ENCODE assay signal across 3 cellular contexts in the genomic region with DNA sequence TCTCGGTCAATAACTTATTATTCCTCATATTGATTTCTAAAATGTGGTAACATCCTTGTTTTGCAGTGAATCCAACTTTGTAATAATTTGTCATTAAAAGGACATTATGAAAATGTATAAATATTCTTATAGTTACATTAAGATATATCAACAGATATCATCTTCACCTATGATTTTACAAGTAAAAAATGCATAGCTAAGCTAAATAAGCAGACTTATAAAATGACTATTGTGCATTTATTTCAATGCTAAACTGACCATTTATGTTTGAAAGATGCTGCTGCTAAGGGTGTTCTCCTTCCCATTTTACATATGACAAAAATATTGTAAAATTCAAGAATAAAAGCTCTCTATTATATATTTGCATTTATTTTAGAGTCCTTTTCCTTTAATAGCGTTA.
TF ChIP-seq lines count a peak whose summit lies in the region.

No MANE protein-coding gene starts in this region.

TF ChIP-seq in A549, 52 proteins besides CTCF, POLR2A, EP300 and RAD21:
- TF ChIP-seq EHMT2 (IDR thresholded peaks at IDR 0.05; ENCODE audit: low read depth): no peak
- TF ChIP-seq EHF (CRISPR knock-in tag; IDR thresholded peaks at IDR 0.05): no peak
- TF ChIP-seq ESRRA (IDR thresholded peaks at IDR 0.05; ENCODE audit: borderline replicate concordance, low read length): no peak
- TF ChIP-seq NFE2L2 (conservative IDR thresholded peaks at IDR 0.05; ENCODE audit: low read length): no peak
- peak; percentile 82 for TF ChIP-seq MAFK (IDR thresholded peaks at IDR 0.05; ENCODE audit: partially characterized antibody)
TF ChIP-seq in A549: peak in this region for 1.

TF ChIP-seq in IMR-90, 13 proteins besides CTCF, POLR2A, EP300 and RAD21:
- TF ChIP-seq MAFK (IDR thresholded peaks at IDR 0.05; ENCODE audit: low read depth, low read length) (peak; percentile 85), MAZ (IDR thresholded peaks at IDR 0.05; ENCODE audit: borderline replicate concordance, low read depth, low read length) (no peak)
TF ChIP-seq in IMR-90: peak in this region for 1.

TF ChIP-seq in K562, 482 proteins besides CTCF, POLR2A, EP300 and RAD21:
- TF ChIP-seq IFI16 (CRISPR knock-in tag; IDR thresholded peaks at IDR 0.05): no peak
- TF ChIP-seq C11orf30 (IDR thresholded peaks at IDR 0.05; ENCODE audit: low read depth): peak; percentile 58; the same call in 1 of the 2 replicates
- TF ChIP-seq NR4A1 (CRISPR knock-in tag; IDR thresholded peaks at IDR 0.05): no peak
- TF ChIP-seq NR4A1 (tag; IDR thresholded peaks at IDR 0.05): no peak
- TF ChIP-seq MAFF (IDR thresholded peaks at IDR 0.05; ENCODE audit: low read length): peak; percentile 58
- TF ChIP-seq ZNF316 (IDR thresholded peaks at IDR 0.05): peak; percentile 80
- TF ChIP-seq CXXC5 (CRISPR knock-in tag; IDR thresholded peaks at IDR 0.05): no peak
- TF ChIP-seq LEF1 (IDR thresholded peaks at IDR 0.05): no peak
- peak; percentile 68 for TF ChIP-seq MAFK (IDR thresholded peaks at IDR 0.05; ENCODE audit: low read length)
